In the genomic region with DNA sequence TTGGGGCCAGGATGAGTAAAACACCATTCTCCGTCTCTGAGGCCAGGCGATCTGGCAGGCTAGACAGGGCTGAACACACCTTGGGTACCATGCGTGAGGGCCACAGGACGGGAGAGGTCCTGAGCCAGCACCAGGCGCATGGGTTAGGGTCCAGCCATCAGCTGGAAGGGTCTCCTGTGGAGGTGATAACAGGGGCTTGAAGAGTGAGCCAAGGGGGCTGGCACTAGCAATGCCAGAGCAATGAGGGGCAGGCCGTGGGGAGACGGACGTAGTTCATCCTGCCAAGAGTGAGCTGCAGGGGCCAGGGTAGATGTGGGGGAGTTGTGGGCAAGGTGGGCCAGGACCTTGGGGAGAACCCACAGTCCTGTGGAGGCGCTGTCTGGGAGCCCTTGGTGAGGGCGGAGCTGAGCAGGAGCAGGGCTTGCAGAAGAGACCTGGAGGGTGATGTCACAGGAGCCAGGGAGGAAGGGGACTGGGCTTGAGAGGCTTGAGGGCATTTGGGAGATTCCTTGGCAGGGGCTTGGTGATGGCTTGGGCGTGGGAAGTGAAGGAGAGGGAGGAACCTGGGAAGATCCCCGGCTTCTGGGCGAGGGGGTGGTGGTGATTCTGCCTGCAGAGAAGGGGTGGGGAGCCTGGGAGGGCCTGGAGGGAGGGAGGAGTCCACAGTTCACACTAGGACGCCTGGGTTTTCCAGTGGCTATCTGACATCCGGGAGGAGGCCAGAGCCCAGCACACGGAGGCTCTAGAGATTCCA, we compare ENCODE assay signal across 19 cellular contexts. TPM values are rescaled to one million over a fixed set of nuclear protein-coding genes. Genes with fewer than 3 reads are reported as not detected.
A peak's percentile ranks its signal among the peaks of the same experiment; 100 is the strongest.
DNase-seq lines count a peak whose midpoint lies in the region; ATAC-seq, FAIRE-seq and TF ChIP-seq lines count a peak whose summit lies in the region.
"Had no signal": no experiment of that assay in that cellular context is flagged by ENCODE, and none has a peak within 500 bp of the region (broad histone marks: within the 10 kb centered on the region; RNA-seq: fewer than 3 reads in every experiment).

No MANE protein-coding gene starts in this region.

- H3K23ac ChIP-seq in IMR-90 (ENCODE audit: low read depth, low read length) = no peak overlapping the region
- no peak overlapping the region for H3K23ac ChIP-seq in trophoblast cell (ENCODE audit: low read length)

- H3K36me3 Mint-ChIP-seq in CD14-positive monocyte = no peaks in the 10 kb centered on the region
- no peaks in the 10 kb centered on the region for H3K36me3 Mint-ChIP-seq in mesothelial cell of epicardium

- H4K8ac ChIP-seq in IMR-90 (ENCODE audit: low read depth in 2 of 2, low read length in 2 of 2) = no peak overlapping the region
- no peak overlapping the region for H4K8ac ChIP-seq in trophoblast cell (ENCODE audit: low read depth, low read length)

- H3K27ac ChIP-seq in IMR-90 (ENCODE audit: insufficient read depth, low read length) (no peak overlapping the region), brain microvascular endothelial cell (no peak overlapping the region), trophoblast cell (ENCODE audit: low read depth, low read length) (no peak overlapping the region), HepG2 (ENCODE audit: extremely low read length, insufficient read depth, low read length) (no peak overlapping the region)
- H3K27ac ChIP-seq: SJCRH30 had no signal

- ATAC-seq in IMR-90 (ENCODE audit: low read depth) (no peak), GM19035 (IDR thresholded peaks at IDR 0.05; ENCODE audit: unreplicated experiment) (no peak), HepG2 (no peak)
- ATAC-seq: GM23338 had no signal

- no peak for DNase-seq in CD14-positive monocyte (ENCODE audit: low spot score)
- no peak for DNase-seq in IMR-90
- peak; percentile 36 for DNase-seq in brain microvascular endothelial cell
- peak; percentile 47 to 75 for DNase-seq in trophoblast cell
- DNase-seq in mesothelial cell of epicardium (ENCODE audit: low spot score in 2 of 2, unreplicated experiment in 2 of 2) = no peak
- no peak for DNase-seq in stimulated activated naive CD4-positive, alpha-beta T cell (lab: John Stamatoyannopoulos, UW)
- DNase-seq in HepG2 (ENCODE audit: low spot score) = no peak
- DNase-seq: ACHN; AML-193; CD4-positive, alpha-beta T cell; HFFc6; MM.1S; NCI-H1105; NCI-H1694; NCI-H526; RPMI8226 had no signal

- TF ChIP-seq CTCF in CD14-positive monocyte (IDR thresholded peaks at IDR 0.05) (no peak), IMR-90 (conservative IDR thresholded peaks at IDR 0.05; ENCODE audit: low read depth, low read length) (no peak), brain microvascular endothelial cell (IDR thresholded peaks at IDR 0.05; ENCODE audit: low read depth, low read length, missing control alignments) (no peak), mesothelial cell of epicardium (IDR thresholded peaks at IDR 0.05; ENCODE audit: unreplicated experiment) (no peak), HepG2 (CRISPR knock-in tag; IDR thresholded peaks at IDR 0.05) (no peak)

- TF ChIP-seq RAD21 in IMR-90 (IDR thresholded peaks at IDR 0.05; ENCODE audit: low read length) = no peak
- TF ChIP-seq RAD21 in HepG2 (CRISPR knock-in tag; IDR thresholded peaks at IDR 0.05) = no peak

- no peak overlapping the region for H3K18ac ChIP-seq in IMR-90 (ENCODE audit: low read depth, low read length)
- no peak overlapping the region for H3K18ac ChIP-seq in trophoblast cell (ENCODE audit: low read length)

- H4K91ac ChIP-seq in IMR-90 (ENCODE audit: insufficient read depth, low read depth, low read length) (no peak overlapping the region), trophoblast cell (ENCODE audit: low read depth, low read length) (no peak overlapping the region)

- FAIRE-seq in HepG2 (lab: Jason Lieb, UNC) = no peak

- H3K4me2 ChIP-seq in IMR-90 (ENCODE audit: low read depth, low read length) = no peak overlapping the region
- no peak overlapping the region for H3K4me2 ChIP-seq in trophoblast cell (ENCODE audit: low read length)
- H3K4me2 ChIP-seq in HepG2 (ENCODE audit: low read depth, low read length) = no peak overlapping the region
- H3K4me2 ChIP-seq: GM23338 had no signal

- BruUV-seq in IMR-90 (replicated peaks; lab: Mats Ljungman, UMichigan) (no TSS peak), HepG2 (replicated peaks; lab: Mats Ljungman, UMichigan) (no TSS peak)

- H3K27me3 Mint-ChIP-seq in CD14-positive monocyte (ENCODE audit: low read depth in 3 of 3) = peaks cover 61 to 80% (median 61%) of the 10 kb centered on the region in 3 donors
- peaks cover 85% of the 10 kb centered on the region for H3K27me3 Mint-ChIP-seq in mesothelial cell of epicardium (ENCODE audit: low read depth)

- no peak for TF ChIP-seq EP300 in HepG2 (IDR thresholded peaks at IDR 0.05; ENCODE audit: low read depth in 2 of 2, low read length in 2 of 2)
- TF ChIP-seq EP300 in HepG2 (CRISPR knock-in tag; IDR thresholded peaks at IDR 0.05; ENCODE audit: borderline replicate concordance) = no peak

- H4K20me1 ChIP-seq in IMR-90 (ENCODE audit: insufficient read depth, low read length) (peaks cover 4% of the 10 kb centered on the region; the same call in 1 of the 2 replicates), HepG2 (ENCODE audit: insufficient read depth, low read length) (0 out of 2 replicates have a peak, but pooled peaks cover 3% of the 10 kb centered on the region)

- H3K9ac ChIP-seq in IMR-90 (ENCODE audit: low read depth, low read length) = no peak overlapping the region
- no peak overlapping the region for H3K9ac ChIP-seq in trophoblast cell (ENCODE audit: low read length)
- no peak overlapping the region for H3K9ac ChIP-seq in HepG2 (ENCODE audit: insufficient read depth, low read depth, low read length)

- intact Hi-C loops in CD14-positive monocyte (cut with micrococcal nuclease) (no loop called here), IMR-90 (cut with micrococcal nuclease) (no loop called here), HepG2 (cut with micrococcal nuclease; ENCODE audit: unreplicated experiment) (no loop called here)

- no peak overlapping the region for H2BK15ac ChIP-seq in IMR-90 (ENCODE audit: low read depth, low read length)

- 66% methylated on average over 8 of the region's 16 CpGs; no CpG with 5 or more reads in 1 of the 2 experiments for WGBS in IMR-90 (ENCODE audit: extremely low coverage in 2 of 2, insufficient read length in 1 of 2), 2 experiments
- no CpG with 5 or more reads among the region's 16 CpGs for WGBS in trophoblast cell (ENCODE audit: extremely low coverage, insufficient coverage, insufficient read length)
- 23% methylated on average over 16 of the region's 16 CpGs for WGBS in HepG2 (ENCODE audit: low lambda C conversion rate)

- H3K4ac ChIP-seq in IMR-90 (ENCODE audit: low read depth, low read length) (no peak overlapping the region), trophoblast cell (ENCODE audit: low read depth, low read length) (no peak overlapping the region)

- H3K14ac ChIP-seq in IMR-90 (replicated peaks; ENCODE audit: low read depth, low read length) (no peak overlapping the region), trophoblast cell (ENCODE audit: low read length) (no peak overlapping the region)

- H3K56ac ChIP-seq in IMR-90 (ENCODE audit: extremely low read depth, insufficient read depth, low read length) = no peak overlapping the region

- H3K4me3 ChIP-seq in IMR-90 (ENCODE audit: insufficient read depth, low read depth, low read length) (no peak overlapping the region), brain microvascular endothelial cell (ENCODE audit: low read depth, low read length) (no peak overlapping the region), trophoblast cell (ENCODE audit: low read depth, low read length) (no peak overlapping the region), HepG2 (replicated peaks in 1 of 3; ENCODE audit: insufficient read depth in 1 of 3, low read depth in 2 of 3, low read length in 3 of 3) (no peak overlapping the region)
- H3K4me3 ChIP-seq: GM23338, SJCRH30 had no signal

- no peak overlapping the region for H2AK9ac ChIP-seq in IMR-90 (replicated peaks; ENCODE audit: low read depth, low read length, poor library complexity)

- no peak overlapping the region for H2BK12ac ChIP-seq in trophoblast cell (ENCODE audit: low read length)

- H3K79me2 ChIP-seq in trophoblast cell (ENCODE audit: control insufficient read depth, insufficient read depth, low read length, poor library complexity) (no peaks in the 10 kb centered on the region), HepG2 (ENCODE audit: insufficient read depth, low read length) (no peaks in the 10 kb centered on the region)

- H3K9me3 Mint-ChIP-seq in CD14-positive monocyte (peaks cover 6 to 22% (median 14%) of the 10 kb centered on the region in 7 donors), mesothelial cell of epicardium (no peaks in the 10 kb centered on the region)
- H3K9me3 Mint-ChIP-seq: CD4-positive, alpha-beta T cell; GM23338; HFFc6 had no signal

- H2BK120ac ChIP-seq in IMR-90 (ENCODE audit: low read depth, low read length) (no peak overlapping the region), trophoblast cell (ENCODE audit: insufficient read depth, low read length, poor library complexity) (no peak overlapping the region)

- H3K4me3 Mint-ChIP-seq in CD14-positive monocyte (peak overlapping the region; percentile 6 to 49), mesothelial cell of epicardium (no peak overlapping the region)
- H3K4me3 Mint-ChIP-seq: CD4-positive, alpha-beta T cell; GM23338; HFFc6 had no signal

- no peak overlapping the region for H4K5ac ChIP-seq in IMR-90 (ENCODE audit: low read depth, low read length)

- H2BK5ac ChIP-seq in IMR-90 (ENCODE audit: low read depth, low read length, poor library complexity, severe bottlenecking) (no peak overlapping the region), trophoblast cell (ENCODE audit: low read depth, low read length, poor library complexity) (no peak overlapping the region)

- H3K27ac Mint-ChIP-seq in CD14-positive monocyte (peak overlapping the region in 1 of 7 donors; percentile 66), mesothelial cell of epicardium (no peak overlapping the region)
- H3K27ac Mint-ChIP-seq: CD4-positive, alpha-beta T cell; GM23338; HFFc6 had no signal

- H3K9me1 ChIP-seq in IMR-90 (ENCODE audit: insufficient read depth, low read length) = peaks cover 3% of the 10 kb centered on the region; the same call in 1 of the 2 replicates

- H3K79me1 ChIP-seq in IMR-90 (ENCODE audit: low read depth in 1 of 2, low read length in 2 of 2) (no peaks in the 10 kb centered on the region), trophoblast cell (ENCODE audit: low read length) (no peaks in the 10 kb centered on the region)

- dilution Hi-C loops in IMR-90 (cut with HindIII; ENCODE audit: low sequenced_read_pairs, unreplicated experiment) = no loop called here

- no peaks in the 10 kb centered on the region for H3K36me3 ChIP-seq in IMR-90 (ENCODE audit: control insufficient read depth, insufficient read depth, low read length)
- no peaks in the 10 kb centered on the region for H3K36me3 ChIP-seq in brain microvascular endothelial cell (replicated peaks)
- H3K36me3 ChIP-seq in trophoblast cell (ENCODE audit: control insufficient read depth in 1 of 2, insufficient read depth in 2 of 2, low read length in 2 of 2) = no peaks in the 10 kb centered on the region
- no peaks in the 10 kb centered on the region for H3K36me3 ChIP-seq in HepG2 (replicated peaks in 1 of 2; ENCODE audit: control insufficient read depth in 1 of 2, insufficient read depth in 2 of 2, low read length in 2 of 2)
- H3K36me3 ChIP-seq: SJCRH30 had no signal

- POLR2A ChIA-PET in IMR-90 (lab: Charles Lee; ENCODE audit: unreplicated experiment) (no interaction called here), HepG2 (lab: Yijun Ruan, JAX) (no interaction called here)

- H2AFZ ChIP-seq in IMR-90 (replicated peaks; ENCODE audit: low read length, poor library complexity) = peak overlapping the region; percentile 21
- H2AFZ ChIP-seq in trophoblast cell (ENCODE audit: insufficient read depth, low read length, poor library complexity) = no peak overlapping the region
- H2AFZ ChIP-seq in HepG2 (ENCODE audit: low read length) = no peak overlapping the region
- H2AFZ ChIP-seq: GM23338 had no signal

- peaks cover 66% of the 10 kb centered on the region for H3K27me3 ChIP-seq in IMR-90 (ENCODE audit: control insufficient read depth, insufficient read depth, low read length)
- H3K27me3 ChIP-seq in brain microvascular endothelial cell (replicated peaks) = peaks cover 2% of the 10 kb centered on the region
- H3K27me3 ChIP-seq in trophoblast cell (ENCODE audit: insufficient read depth, low read length) = peaks cover 23% of the 10 kb centered on the region
- H3K27me3 ChIP-seq in HepG2 (ENCODE audit: control insufficient read depth in 1 of 2, insufficient read depth in 2 of 2, low read length in 2 of 2) = peaks cover 36 to 93% of the 10 kb centered on the region in 2 experiments

- in situ Hi-C loops in IMR-90 (cut with MboI; ENCODE audit: low sequenced_read_pairs) = no loop called here
- in situ Hi-C loops in brain microvascular endothelial cell (cut with HindIII; ENCODE audit: low pct_ligation_motif_present, low sequenced_read_pairs) = no loop called here
- in situ Hi-C loops in HepG2 (cut with HindIII; ENCODE audit: extremely low pct_ligation_motif_present, low pct_unique_long_range_greater_than_20kb) = no loop called here

- H2AK5ac ChIP-seq in IMR-90 (ENCODE audit: low read depth, low read length) (no peak overlapping the region), trophoblast cell (ENCODE audit: low read length) (no peak overlapping the region)

- H3K4me1 ChIP-seq in IMR-90 (ENCODE audit: control insufficient read depth, insufficient read depth, low read length) = no peaks in the 10 kb centered on the region; the same call in 1 of the 2 replicates
- no peaks in the 10 kb centered on the region for H3K4me1 ChIP-seq in trophoblast cell (ENCODE audit: control insufficient read depth in 1 of 2, insufficient read depth in 2 of 2, low read length in 2 of 2)
- peaks cover 14% of the 10 kb centered on the region; the same call in 1 of the 2 replicates for H3K4me1 ChIP-seq in HepG2 (ENCODE audit: insufficient read depth, low read length)

- no peak overlapping the region for H4K12ac ChIP-seq in trophoblast cell (ENCODE audit: low read depth, low read length)

- no peak for TF ChIP-seq POLR2A in IMR-90 (IDR thresholded peaks at IDR 0.05; ENCODE audit: low read depth, low read length)
- TF ChIP-seq POLR2A in HepG2 (IDR thresholded peaks at IDR 0.05; ENCODE audit: insufficient read depth in 1 of 2, low read depth in 2 of 2, low read length in 2 of 2) = no peak

- peaks cover 6% of the 10 kb centered on the region; the same call in 1 of the 2 replicates for H3K9me3 ChIP-seq in IMR-90 (ENCODE audit: control insufficient read depth, insufficient read depth, low read length)
- H3K9me3 ChIP-seq in trophoblast cell (ENCODE audit: insufficient read depth, low read depth, low read length) = peaks cover 14% of the 10 kb centered on the region
- H3K9me3 ChIP-seq in HepG2 (ENCODE audit: low read length) = no peaks in the 10 kb centered on the region
- H3K9me3 ChIP-seq: SJCRH30 had no signal

- no peak overlapping the region for H2BK20ac ChIP-seq in IMR-90 (ENCODE audit: low read depth, low read length)

- CTCF ChIA-PET in IMR-90 (lab: Yijun Ruan, JAX) (no interaction called here), HepG2 (lab: Yijun Ruan, JAX; ENCODE audit: low intra/inter-chr PET ratio, low total read pairs) (no interaction called here)

- H3K4me1 Mint-ChIP-seq in CD14-positive monocyte = no peaks in the 10 kb centered on the region
- H3K4me1 Mint-ChIP-seq in mesothelial cell of epicardium = peaks cover 3% of the 10 kb centered on the region

RNA-seq across cellular contexts. Expression of a gene that starts 6.3 kb away (rescaled TPM):
- polyA plus RNA-seq in CD14-positive monocyte = not detected
- total RNA-seq in IMR-90 (2012; rRNA removed) = 20.8 and 23.3 TPM in 2 replicates
- polyA plus RNA-seq in IMR-90 (2012; rRNA removed) = 39.5 and 47.0 TPM in 2 replicates
- polyA plus RNA-seq in IMR-90 (2012; cell fraction: cytosol; rRNA removed) = 40.9 and 41.7 TPM in 2 replicates
- polyA plus RNA-seq in IMR-90 (2012; cell fraction: nucleus; rRNA removed; ENCODE audit: low replicate concordance) = 52.2 and 63.8 TPM in 2 replicates
- polyA plus RNA-seq in trophoblast cell (2013) = 0.06 and 0.14 TPM in 2 replicates
- total RNA-seq in mesothelial cell of epicardium = 0.20 to 0.27 TPM (median 0.20 TPM) in 3 replicates
- not detected in 2 replicates for total RNA-seq in HepG2 (2016; rRNA removed; fragmentation: Illumina TruSeq; extraction: Trizol)
- not detected in 2 replicates for total RNA-seq in HepG2 (2016; cell fraction: cytosol; rRNA removed; fragmentation: Illumina TruSeq; extraction: Trizol; ENCODE audit: low read depth)
- not detected in 2 replicates for total RNA-seq in HepG2 (2016; cell fraction: insoluble cytoplasmic fraction; rRNA removed; fragmentation: Illumina TruSeq; extraction: Trizol)
- total RNA-seq in HepG2 (2016; cell fraction: membrane; rRNA removed; fragmentation: Illumina TruSeq; extraction: Trizol) = not detected in 2 replicates
- not detected in 2 replicates for total RNA-seq in HepG2 (2016; cell fraction: nucleus; rRNA removed; fragmentation: Illumina TruSeq; extraction: Trizol)
- polyA plus RNA-seq in HepG2 (2011; rRNA removed) = 0.01 TPM in 1 of 2 replicates, not detected in the other
- not detected in 2 replicates for polyA plus RNA-seq in HepG2 (2011; cell fraction: cytosol; rRNA removed)
- not detected in 2 replicates for polyA plus RNA-seq in HepG2 (2011; cell fraction: nucleus; rRNA removed)
- not detected in 2 replicates for polyA plus RNA-seq in HepG2 (2012)
- not detected in 2 replicates for polyA plus RNA-seq in HepG2 (2016; cell fraction: cytosol; fragmentation: Illumina TruSeq; extraction: Trizol; ENCODE audit: low read depth)
- polyA plus RNA-seq in HepG2 (2016; cell fraction: insoluble cytoplasmic fraction; fragmentation: Illumina TruSeq; extraction: Trizol; ENCODE audit: low read depth) = not detected in 2 replicates
- polyA plus RNA-seq in HepG2 (2016; cell fraction: membrane; fragmentation: Illumina TruSeq; extraction: Trizol; ENCODE audit: low read depth) = not detected in 2 replicates
- not detected in 2 replicates for polyA plus RNA-seq in HepG2 (2016; cell fraction: nucleus; fragmentation: Illumina TruSeq; extraction: Trizol; ENCODE audit: insufficient read depth, low read depth)
- 17.0 TPM in 1 of 2 replicates, not detected in the other for polyA minus RNA-seq in HepG2 (2011; rRNA and poly(A)+ RNA removed; ENCODE audit: low replicate concordance)
- 0.10 TPM in 1 of 2 replicates, not detected in the other for polyA minus RNA-seq in HepG2 (2011; cell fraction: cytosol; rRNA and poly(A)+ RNA removed)
- polyA minus RNA-seq in HepG2 (2011; cell fraction: nucleus; rRNA and poly(A)+ RNA removed) = 0.25 TPM in 1 of 2 replicates, not detected in the other
- total RNA-seq: SJCRH30 had no signal

Comparison
In these comparisons a context has a peak if more than half of its experiments do, and no peak if none do; other contexts are left out.
1. DNase-seq: peak in brain microvascular endothelial cell (single experiment) and trophoblast cell (2 of 2); none in CD14-positive monocyte (single experiment), IMR-90 (single experiment), mesothelial cell of epicardium (0 of 2), stimulated activated naive CD4-positive, alpha-beta T cell (0 of 6) and HepG2 (single experiment).
2. RNA of a gene that starts 6.3 kb away (total RNA-seq): 20.8 to 23.3 TPM in IMR-90; 0.20 to 0.27 TPM in mesothelial cell of epicardium and not detected in HepG2; every median in the first group is over 10 times any median in the second.